ENCODE assay signal across 8 cellular contexts in the genomic region with DNA sequence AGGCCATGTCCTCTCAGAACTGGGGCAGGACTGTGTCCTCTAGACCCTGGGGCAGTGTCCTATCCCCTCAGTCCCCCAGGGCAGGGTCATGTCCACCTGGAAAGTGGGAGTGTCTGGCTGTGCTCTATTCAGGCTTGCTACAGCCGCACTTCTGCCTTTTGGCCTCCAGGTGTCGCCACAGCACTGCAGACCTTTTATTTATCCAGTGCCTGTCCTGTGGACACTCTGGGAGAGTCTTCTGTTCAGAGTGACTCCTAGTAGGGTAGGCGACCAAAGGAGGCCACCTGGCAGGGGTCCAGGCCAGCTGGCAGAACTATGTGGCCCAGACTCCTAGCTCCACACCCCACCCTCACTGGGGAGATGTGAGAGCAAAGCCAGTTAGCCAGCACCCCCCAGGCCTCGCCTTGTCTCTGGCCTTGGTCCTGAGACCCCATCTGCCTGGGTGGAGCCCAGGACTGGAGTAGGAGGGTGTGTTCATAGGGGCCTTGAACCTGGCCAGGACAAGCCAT.
DNase-seq lines count a peak whose midpoint lies in the region; ATAC-seq and TF ChIP-seq lines count a peak whose summit lies in the region.

No MANE protein-coding gene starts in this region.

- ATAC-seq in HG03108 (IDR thresholded peaks at IDR 0.05; ENCODE audit: unreplicated experiment) = no peak

- intact Hi-C loops in posterior cingulate gyrus (cut with DNase I) = loop anchor here (1.0 kb wide), 1 partner anchor 204 kb away; no protein-coding TSS in a partner anchor

- DNase-seq in DMS153 treated with DMSO at 0.1 percent for 48 hours (lab: John Stamatoyannopoulos, UW; ENCODE audit: unreplicated experiment) (peak; percentile 17), DMS153 (lab: John Stamatoyannopoulos, UW) (no peak), KG1 (lab: John Stamatoyannopoulos, UW) (peak; percentile 29), RWPE1 (ENCODE audit: low spot score) (peak; percentile 49), globus pallidus (ENCODE audit: low spot score) (peak; percentile 55), posterior cingulate gyrus (peak; percentile 62 to 97 (median 78))
- peak; percentile 70 for DNase-seq in activated naive CD4-positive, alpha-beta T cell treated with Interleukin-2 at 50 U/mL for 16 hours

- POLR2A ChIA-PET in RWPE1 (lab: Yijun Ruan, JAX; ENCODE audit: low non-redundant PET) = no interaction called here

- no peak overlapping the region for H3K27ac ChIP-seq in RWPE1

- TF ChIP-seq CTCF in RWPE1 (conservative IDR thresholded peaks at IDR 0.05; ENCODE audit: low read depth) = peak; percentile 95

- CTCF ChIA-PET in RWPE1 (lab: Yijun Ruan, JAX) = interaction anchor here (0.5 to 1.6 kb wide), 7 partner anchors 24 to 1519 kb away, joined by 3 to 7 read pairs (median 4); no protein-coding TSS in a partner anchor
